10 cellular contexts compared by ENCODE assay signal in genomic region chr1:205593532-205593931, GRCh38. TPM values are rescaled to one million over a fixed set of nuclear protein-coding genes. Genes with fewer than 3 reads are reported as not detected.
A peak's percentile ranks its signal among the peaks of the same experiment; 100 is the strongest.
DNase-seq lines count a peak whose midpoint lies in the region; ATAC-seq and TF ChIP-seq lines count a peak whose summit lies in the region.
"Had no signal": no experiment of that assay in that cellular context is flagged by ENCODE, and none has a peak within 500 bp of the region (broad histone marks: within the 10 kb centered on the region; RNA-seq: fewer than 3 reads in every experiment).

No MANE protein-coding gene starts in this region.

- no peak overlapping the region for H3K4me3 ChIP-seq in left ventricle myocardium inferior
- H3K4me3 ChIP-seq: breast epithelium had no signal

- no peaks in the 10 kb centered on the region for H3K9me3 ChIP-seq in left ventricle myocardium inferior (replicated peaks)
- H3K9me3 ChIP-seq: breast epithelium had no signal

- intact Hi-C loops in left ventricle myocardium inferior (cut with micrococcal nuclease) (loop anchor here (5.0 kb wide), 3 partner anchors 39 to 119 kb away; partner anchors contain the start of gene ELK4), Right ventricle myocardium inferior (cut with DNase I) (loop anchor here (5.0 kb wide), 2 partner anchors 119 to 384 kb away; no protein-coding TSS in a partner anchor), left colon (cut with DNase I, micrococcal nuclease) (loop anchor here (5.0 to 10.0 kb wide), 2 partner anchors 39 to 61 kb away; partner anchors contain the start of gene ELK4 (in 1 of the 2))

- H3K27ac ChIP-seq in left ventricle myocardium inferior (replicated peaks) = peak overlapping the region; percentile 52

- peaks cover 14% of the 10 kb centered on the region for H3K36me3 Mint-ChIP-seq in activated naive CD8-positive, alpha-beta T cell treated with anti-CD3 and anti-CD28 coated beads, Interleukin-2, amount 10 ng/mL, durations not matched to agents 7 days and 5 days

- H3K27ac Mint-ChIP-seq in activated naive CD8-positive, alpha-beta T cell treated with anti-CD3 and anti-CD28 coated beads, Interleukin-2, amount 10 ng/mL, durations not matched to agents 7 days and 5 days = peak overlapping the region; percentile 78
- peak overlapping the region; percentile 23 to 82 for H3K27ac Mint-ChIP-seq in stimulated activated naive CD8-positive, alpha-beta T cell treated with anti-CD3 and anti-CD28 coated beads, Interleukin-15, amount 100 ng/mL, for 72 hours

- POLR2A ChIA-PET in activated naive CD8-positive, alpha-beta T cell treated with anti-CD3 and anti-CD28 coated beads, Interleukin-2, amount 10 ng/mL, durations not matched to agents 7 days and 5 days (lab: Charles Lee) = interaction anchor here (0.6 to 5.2 kb wide), 4 partner anchors 37 to 65 kb away, joined by 3 to 184 read pairs (median 19); partner anchors contain the start of gene ELK4

- DNase-seq in left ventricle myocardium inferior (no peak), Right ventricle myocardium inferior (ENCODE audit: missing footprints) (no peak), NCI-H446 (lab: John Stamatoyannopoulos, UW) (no peak), left colon (no peak), kidney glomerular epithelial cell (lab: John Stamatoyannopoulos, UW) (no peak)
- DNase-seq in activated naive CD8-positive, alpha-beta T cell treated with anti-CD3 and anti-CD28 coated beads, Interleukin-2, amount 10 ng/mL, durations not matched to agents 7 days and 5 days = no peak
- no peak for DNase-seq in stimulated activated naive CD8-positive, alpha-beta T cell treated with anti-CD3 and anti-CD28 coated beads, Interleukin-15, amount 100 ng/mL, for 72 hours
- DNase-seq: NCI-H187 had no signal

- peaks cover 25% of the 10 kb centered on the region for H3K4me1 Mint-ChIP-seq in activated naive CD8-positive, alpha-beta T cell treated with anti-CD3 and anti-CD28 coated beads, Interleukin-2, amount 10 ng/mL, durations not matched to agents 7 days and 5 days
- H3K4me1 Mint-ChIP-seq in stimulated activated naive CD8-positive, alpha-beta T cell treated with anti-CD3 and anti-CD28 coated beads, Interleukin-15, amount 100 ng/mL, for 72 hours = peaks cover 70% of the 10 kb centered on the region

- ATAC-seq in Right ventricle myocardium inferior = no peak
- ATAC-seq in HG03135 (IDR thresholded peaks at IDR 0.05; ENCODE audit: unreplicated experiment) = peak; percentile 53
- ATAC-seq in activated naive CD8-positive, alpha-beta T cell treated with anti-CD3 and anti-CD28 coated beads, Interleukin-2, amount 10 ng/mL, durations not matched to agents 7 days and 5 days (ENCODE audit: low read depth) = peak; percentile 41
- ATAC-seq in stimulated activated naive CD8-positive, alpha-beta T cell treated with anti-CD3 and anti-CD28 coated beads, Interleukin-15, amount 100 ng/mL, for 72 hours = no peak
- no peak for ATAC-seq in left colon

- H3K27me3 Mint-ChIP-seq in activated naive CD8-positive, alpha-beta T cell treated with anti-CD3 and anti-CD28 coated beads, Interleukin-2, amount 10 ng/mL, durations not matched to agents 7 days and 5 days = no peaks in the 10 kb centered on the region
- H3K27me3 Mint-ChIP-seq in stimulated activated naive CD8-positive, alpha-beta T cell treated with anti-CD3 and anti-CD28 coated beads, Interleukin-15, amount 100 ng/mL, for 72 hours = no peaks in the 10 kb centered on the region

- TF ChIP-seq CTCF in left ventricle myocardium inferior (IDR thresholded peaks at IDR 0.05; ENCODE audit: borderline replicate concordance) = no peak

- peaks cover 35% of the 10 kb centered on the region for H3K4me1 ChIP-seq in left ventricle myocardium inferior

- no peaks in the 10 kb centered on the region for H3K27me3 ChIP-seq in left ventricle myocardium inferior (ENCODE audit: low read depth)
- H3K27me3 ChIP-seq: breast epithelium had no signal

- H3K36me3 ChIP-seq in left ventricle myocardium inferior = no peaks in the 10 kb centered on the region
- H3K36me3 ChIP-seq: breast epithelium had no signal

- peak overlapping the region; percentile 66 for H3K4me3 Mint-ChIP-seq in activated naive CD8-positive, alpha-beta T cell treated with anti-CD3 and anti-CD28 coated beads, Interleukin-2, amount 10 ng/mL, durations not matched to agents 7 days and 5 days
- H3K4me3 Mint-ChIP-seq in stimulated activated naive CD8-positive, alpha-beta T cell treated with anti-CD3 and anti-CD28 coated beads, Interleukin-15, amount 100 ng/mL, for 72 hours = peak overlapping the region; percentile 80 to 83

- H3K9me3 Mint-ChIP-seq in activated naive CD8-positive, alpha-beta T cell treated with anti-CD3 and anti-CD28 coated beads, Interleukin-2, amount 10 ng/mL, durations not matched to agents 7 days and 5 days = no peaks in the 10 kb centered on the region
- no peaks in the 10 kb centered on the region for H3K9me3 Mint-ChIP-seq in stimulated activated naive CD8-positive, alpha-beta T cell treated with anti-CD3 and anti-CD28 coated beads, Interleukin-15, amount 100 ng/mL, for 72 hours

RNA-seq across cellular contexts. Expression of gene ELK4, which starts 38.3 kb away (rescaled TPM):
- 36.3 TPM for total RNA-seq in left ventricle myocardium inferior
- total RNA-seq in Right ventricle myocardium inferior = 35.5 TPM
- 100 to 1,000 TPM; 124 to 141 TPM for total RNA-seq in activated naive CD8-positive, alpha-beta T cell treated with anti-CD3 and anti-CD28 coated beads, Interleukin-2, amount 10 ng/mL, durations not matched to agents 7 days and 5 days
- total RNA-seq in left colon = 10 to 100 TPM; 37.4 to 39.5 TPM

Comparison
In these comparisons a context has a peak if more than half of its experiments do, and no peak if none do; other contexts are left out.
1. ATAC-seq: peak in HG03135 (single experiment) and activated naive CD8-positive, alpha-beta T cell treated with anti-CD3 and anti-CD28 coated beads, Interleukin-2, amount 10 ng/mL, durations not matched to agents 7 days and 5 days (single experiment); none in Right ventricle myocardium inferior (single experiment), stimulated activated naive CD8-positive, alpha-beta T cell treated with anti-CD3 and anti-CD28 coated beads, Interleukin-15, amount 100 ng/mL, for 72 hours (single experiment) and left colon (single experiment).